In the genomic region with DNA sequence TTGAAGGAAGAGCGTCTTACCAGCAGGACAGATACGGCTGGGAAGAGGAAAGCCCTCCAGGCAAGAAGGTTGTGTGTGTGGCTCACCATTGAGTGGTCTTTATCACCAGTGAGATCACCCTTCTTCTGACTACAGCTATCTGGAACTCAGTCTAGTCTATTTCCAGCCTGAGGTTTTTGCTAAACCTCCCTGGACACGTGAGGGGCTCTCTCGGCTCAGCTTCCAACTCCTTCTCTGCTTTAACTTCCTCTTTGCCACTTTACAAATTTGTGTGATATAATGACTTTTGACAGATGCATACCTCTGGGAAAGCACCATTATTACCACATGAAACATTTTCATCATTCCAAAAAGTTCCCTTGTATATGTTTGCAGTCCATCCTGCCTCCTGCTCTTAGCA, we compare ENCODE assay signal across 24 cellular contexts. TPM values are rescaled to one million over a fixed set of nuclear protein-coding genes. Genes with fewer than 3 reads are reported as not detected.
DNase-seq lines count a peak whose midpoint lies in the region; ATAC-seq and TF ChIP-seq lines count a peak whose summit lies in the region.
"Had no signal": no experiment of that assay in that cellular context is flagged by ENCODE, and none has a peak within 500 bp of the region (broad histone marks: within the 10 kb centered on the region; RNA-seq: fewer than 3 reads in every experiment).

No MANE protein-coding gene starts in this region.

- no peaks in the 10 kb centered on the region for H3K9me3 Mint-ChIP-seq in activated CD8-positive, alpha-beta T cell treated with anti-CD3 and anti-CD28 coated beads for 36 hours
- H3K9me3 Mint-ChIP-seq: mesothelial cell of epicardium, neural crest cell had no signal

- DNase-seq in AG10803 (ENCODE audit: low read depth) (peak; percentile 31), RPMI7951 (ENCODE audit: low read depth) (peak; percentile 88), fibroblast of the aortic adventitia (ENCODE audit: low read depth) (peak; percentile 1), medulla oblongata (ENCODE audit: extremely low spot score) (no peak), body of pancreas (no peak), CD1c-positive myeloid dendritic cell (ENCODE audit: extremely low spot score) (no peak)
- DNase-seq in activated CD8-positive, alpha-beta T cell treated with anti-CD3 and anti-CD28 coated beads for 36 hours = no peak
- DNase-seq: activated CD4-positive, CD25-positive, alpha-beta regulatory T cell; activated effector memory CD4-positive, alpha-beta T cell treated with Interleukin-2 at 50 U/mL for 16 hours; anterior cingulate cortex; CD8-positive, alpha-beta memory T cell; left cardiac atrium; NCI-H1092; NCI-H2107; NCI-H748 treated with DMSO at 0.1 percent for 48 hours; stimulated activated naive CD8-positive, alpha-beta T cell treated with anti-CD3 and anti-CD28 coated beads, Interleukin-15, Interleukin-2, amounts not matched to agents 100 U/mL and 50 U/mL, for 24 hours had no signal

- H3K36me3 ChIP-seq in body of pancreas (replicated peaks in 1 of 2; ENCODE audit: insufficient read depth in 1 of 2, low read depth in 2 of 2) = no peaks in the 10 kb centered on the region

- H3K4me3 ChIP-seq in AG10803 (ENCODE audit: low read length) = no peak overlapping the region
- H3K4me3 ChIP-seq in fibroblast of the aortic adventitia (ENCODE audit: low read depth, low read length) = no peak overlapping the region
- no peak overlapping the region for H3K4me3 ChIP-seq in body of pancreas
- H3K4me3 ChIP-seq: A549 had no signal

- CTCF ChIA-PET in activated CD8-positive, alpha-beta T cell treated with anti-CD3 and anti-CD28 coated beads for 36 hours (lab: Charles Lee) = interaction anchor here (1.0 kb wide), 1 partner anchor 9 kb away, joined by 3 read pairs; no protein-coding TSS in a partner anchor

- H3K4me1 ChIP-seq in body of pancreas = no peaks in the 10 kb centered on the region
- H3K4me1 ChIP-seq: A549 had no signal

- intact Hi-C loops in body of pancreas (cut with DNase I) = no loop called here
- intact Hi-C loops in activated CD8-positive, alpha-beta T cell treated with anti-CD3 and anti-CD28 coated beads for 36 hours (cut with micrococcal nuclease) = no loop called here

- 51 to 64% methylated on average over 4 of the region's 4 CpGs for WGBS in body of pancreas, 2 donors

- no peak overlapping the region for H3K27ac ChIP-seq in body of pancreas
- H3K27ac ChIP-seq: A549 had no signal

- no peaks in the 10 kb centered on the region for H3K27me3 ChIP-seq in body of pancreas

- no peaks in the 10 kb centered on the region for H3K9me3 ChIP-seq in body of pancreas
- H3K9me3 ChIP-seq: A549 had no signal

- TF ChIP-seq CTCF in AG10803 (conservative IDR thresholded peaks at IDR 0.05; ENCODE audit: low read length) (no peak), fibroblast of the aortic adventitia (IDR thresholded peaks at IDR 0.05; ENCODE audit: insufficient read depth, low read length) (no peak), body of pancreas (IDR thresholded peaks at IDR 0.05) (no peak)
- TF ChIP-seq CTCF in activated CD8-positive, alpha-beta T cell treated with anti-CD3 and anti-CD28 coated beads for 36 hours (IDR thresholded peaks at IDR 0.05) = no peak

- no peak for TF ChIP-seq POLR2A in body of pancreas (IDR thresholded peaks at IDR 0.05)

- no peaks in the 10 kb centered on the region for H3K4me1 Mint-ChIP-seq in activated CD8-positive, alpha-beta T cell treated with anti-CD3 and anti-CD28 coated beads for 36 hours (ENCODE audit: low read depth)
- H3K4me1 Mint-ChIP-seq: CD8-positive, alpha-beta memory T cell; mesothelial cell of epicardium; neural crest cell had no signal

- H3K36me3 Mint-ChIP-seq in activated CD8-positive, alpha-beta T cell treated with anti-CD3 and anti-CD28 coated beads for 36 hours (ENCODE audit: low read depth) = no peaks in the 10 kb centered on the region
- H3K36me3 Mint-ChIP-seq: CD8-positive, alpha-beta memory T cell; mesothelial cell of epicardium had no signal

- H3K27ac Mint-ChIP-seq in activated CD8-positive, alpha-beta T cell treated with anti-CD3 and anti-CD28 coated beads for 36 hours = no peak overlapping the region
- H3K27ac Mint-ChIP-seq: CD8-positive, alpha-beta memory T cell; mesothelial cell of epicardium had no signal

- peaks cover 37% of the 10 kb centered on the region for H3K27me3 Mint-ChIP-seq in activated CD8-positive, alpha-beta T cell treated with anti-CD3 and anti-CD28 coated beads for 36 hours

- H3K4me3 Mint-ChIP-seq in activated CD8-positive, alpha-beta T cell treated with anti-CD3 and anti-CD28 coated beads for 36 hours = no peak overlapping the region
- H3K4me3 Mint-ChIP-seq: CD8-positive, alpha-beta memory T cell; mesothelial cell of epicardium; neural crest cell had no signal

- ATAC-seq in HG02870 (IDR thresholded peaks at IDR 0.05; ENCODE audit: unreplicated experiment) = peak; percentile 55
- ATAC-seq in body of pancreas = no peak
- no peak for ATAC-seq in activated CD8-positive, alpha-beta T cell treated with anti-CD3 and anti-CD28 coated beads for 36 hours
- ATAC-seq: A549; HepG2; left cardiac atrium; stimulated activated naive CD8-positive, alpha-beta T cell treated with anti-CD3 and anti-CD28 coated beads, Interleukin-15, Interleukin-2, amounts not matched to agents 100 U/mL and 50 U/mL, for 24 hours had no signal

- POLR2A ChIA-PET in activated CD8-positive, alpha-beta T cell treated with anti-CD3 and anti-CD28 coated beads for 36 hours (lab: Charles Lee) = no interaction called here

RNA-seq across cellular contexts. Expression of gene ROPN1, which starts 15.3 kb away (rescaled TPM):
- 1.3 TPM in 1 of 2 replicates, not detected in the other for total RNA-seq in RPMI7951 (2014; rRNA removed; shearing (Covaris generic))
- total RNA-seq in fibroblast of the aortic adventitia (ENCODE audit: low replicate concordance) = not detected in 2 replicates
- total RNA-seq in body of pancreas = not detected
- total RNA-seq in activated CD8-positive, alpha-beta T cell treated with anti-CD3 and anti-CD28 coated beads for 36 hours = not detected
- total RNA-seq: CD8-positive, alpha-beta memory T cell; chondrocyte; HepG2; mesothelial cell of epicardium; neural crest cell; T-helper 1 cell treated with Interleukin-12 subunit alpha and Interleukin-12 subunit beta and Interleukin-4 antibody, amounts not matched to agents 30 ng/mL and 1 ng/mL, for 36 hours; urinary bladder had no signal

RNA-seq across cellular contexts. Expression of gene KALRN, which starts 26.0 kb away (rescaled TPM):
- 0.88 and 1.4 TPM in 2 replicates for total RNA-seq in RPMI7951 (2014; rRNA removed; shearing (Covaris generic))
- 0.99 and 5.2 TPM in 2 replicates for total RNA-seq in fibroblast of the aortic adventitia (ENCODE audit: low replicate concordance)
- 10 to 100 TPM; 22.6 to 33.0 TPM for total RNA-seq in body of pancreas
- 1 to 10 TPM; 1.5 to 2.2 TPM for total RNA-seq in activated CD8-positive, alpha-beta T cell treated with anti-CD3 and anti-CD28 coated beads for 36 hours

RNA-seq across cellular contexts. Expression of gene CCDC14, which starts 46.2 kb away (rescaled TPM):
- total RNA-seq in RPMI7951 (2014; rRNA removed; shearing (Covaris generic)) = 49.3 and 58.5 TPM in 2 replicates
- total RNA-seq in fibroblast of the aortic adventitia (ENCODE audit: low replicate concordance) (27.5 and 46.0 TPM in 2 replicates), body of pancreas (10 to 100 TPM; 23.1 to 38.2 TPM)
- total RNA-seq in activated CD8-positive, alpha-beta T cell treated with anti-CD3 and anti-CD28 coated beads for 36 hours = 10 to 100 TPM; 34.1 to 35.1 TPM

Comparison
In these comparisons a context has a peak if more than half of its experiments do, and no peak if none do; other contexts are left out.
1. DNase-seq: peak in AG10803 (single experiment), RPMI7951 (single experiment) and fibroblast of the aortic adventitia (single experiment); none in medulla oblongata (single experiment), body of pancreas (0 of 4), activated CD8-positive, alpha-beta T cell treated with anti-CD3 and anti-CD28 coated beads for 36 hours (single experiment) and CD1c-positive myeloid dendritic cell (single experiment).